Comparison of ENCODE assay signal across 24 cellular contexts in genomic region chr2:165687376-165687775, GRCh38.
"Had no signal": no experiment of that assay in that cellular context is flagged by ENCODE, and none has a peak within 500 bp of the region (broad histone marks: within the 10 kb centered on the region; RNA-seq: fewer than 3 reads in every experiment).

No MANE protein-coding gene starts in this region.

- H3K9ac ChIP-seq: SK-N-SH had no signal

- H3K4me3 ChIP-seq: Peyer's patch, SJCRH30 had no signal

- H3K36me3 ChIP-seq: Peyer's patch, SJCRH30, WERI-Rb-1 had no signal

- H3K4me1 Mint-ChIP-seq: activated CD4-positive, alpha-beta memory T cell treated with anti-CD3 and anti-CD28 coated beads, Interleukin-2, amount 10 ng/mL, durations not matched to agents 7 days and 5 days; activated CD4-positive, alpha-beta T cell treated with anti-CD3 and anti-CD28 coated beads for 36 hours; activated naive CD4-positive, alpha-beta T cell treated with anti-CD3 and anti-CD28 coated beads, Interleukin-2, amount 10 ng/mL, durations not matched to agents 7 days and 5 days; activated naive CD8-positive, alpha-beta T cell treated with anti-CD3 and anti-CD28 coated beads for 36 hours had no signal

- H3K27me3 ChIP-seq: Peyer's patch, SJCRH30 had no signal

- H3K27ac ChIP-seq: Peyer's patch, RWPE1, SJCRH30, WERI-Rb-1 had no signal

- H3K9me3 ChIP-seq: Peyer's patch, SJCRH30, SK-N-SH had no signal

- H3K4me2 ChIP-seq: SK-N-SH had no signal

- H3K4me1 ChIP-seq: Peyer's patch had no signal

- H3K9me3 Mint-ChIP-seq: activated CD4-positive, alpha-beta memory T cell treated with anti-CD3 and anti-CD28 coated beads, Interleukin-2, amount 10 ng/mL, durations not matched to agents 7 days and 5 days; activated naive CD4-positive, alpha-beta T cell treated with anti-CD3 and anti-CD28 coated beads, Interleukin-2, amount 10 ng/mL, durations not matched to agents 7 days and 5 days; activated naive CD8-positive, alpha-beta T cell treated with anti-CD3 and anti-CD28 coated beads for 36 hours; activated T-helper 2 cell treated with anti-CD3 and anti-CD28 coated beads, Interferon-gamma antibody, Interleukin-2, Interleukin-4, amounts not matched to agents 10 μg/mL and 5 μg/mL and 100 μg/mL, durations not matched to agents 14 hours and 24 hours and 36 hours had no signal

- DNase-seq: activated CD4-positive, alpha-beta memory T cell treated with anti-CD3 and anti-CD28 coated beads, Interleukin-2, amount 10 ng/mL, durations not matched to agents 7 days and 5 days; activated CD4-positive, alpha-beta T cell treated with anti-CD3 and anti-CD28 coated beads for 36 hours; activated CD4-positive, alpha-beta T cell treated with anti-CD3 and anti-CD28 coated beads, Interleukin-2, amount 50 U/mL, for 1 hour; activated gamma-delta T cell treated with Interleukin-2 at 50 U/mL for 16 hours; activated naive CD4-positive, alpha-beta T cell treated with anti-CD3 and anti-CD28 coated beads, Interleukin-2, amount 10 ng/mL, durations not matched to agents 7 days and 5 days; activated naive CD8-positive, alpha-beta T cell treated with anti-CD3 and anti-CD28 coated beads for 36 hours; activated T-cell treated with anti-CD3 and anti-CD28 coated beads for 4 hours; activated T-cell treated with anti-CD3 and anti-CD28 coated beads, Interleukin-2, amount 50 U/mL, for 48 hours; KG1; NCI-H1092; NCI-H1417; NCI-H1930; NCI-H2171 treated with DMSO at 0.1 percent for 48 hours; NCI-H226; NCI-H526; NCI-H82; Peyer's patch; Right ventricle myocardium superior; SJCRH30; SK-N-SH; T-helper 1 cell; WERI-Rb-1 had no signal

- H3K36me3 Mint-ChIP-seq: activated naive CD4-positive, alpha-beta T cell treated with anti-CD3 and anti-CD28 coated beads, Interleukin-2, amount 10 ng/mL, durations not matched to agents 7 days and 5 days; activated naive CD8-positive, alpha-beta T cell treated with anti-CD3 and anti-CD28 coated beads for 36 hours had no signal

- H3K27ac Mint-ChIP-seq: activated CD4-positive, alpha-beta memory T cell treated with anti-CD3 and anti-CD28 coated beads, Interleukin-2, amount 10 ng/mL, durations not matched to agents 7 days and 5 days; activated CD4-positive, alpha-beta T cell treated with anti-CD3 and anti-CD28 coated beads for 36 hours; activated naive CD4-positive, alpha-beta T cell treated with anti-CD3 and anti-CD28 coated beads, Interleukin-2, amount 10 ng/mL, durations not matched to agents 7 days and 5 days; activated naive CD8-positive, alpha-beta T cell treated with anti-CD3 and anti-CD28 coated beads for 36 hours; activated T-helper 2 cell treated with anti-CD3 and anti-CD28 coated beads, Interferon-gamma antibody, Interleukin-2, Interleukin-4, amounts not matched to agents 10 μg/mL and 5 μg/mL and 100 μg/mL, durations not matched to agents 14 hours and 24 hours and 36 hours had no signal

- H3K4me3 Mint-ChIP-seq: activated CD4-positive, alpha-beta memory T cell treated with anti-CD3 and anti-CD28 coated beads, Interleukin-2, amount 10 ng/mL, durations not matched to agents 7 days and 5 days; activated CD4-positive, alpha-beta T cell treated with anti-CD3 and anti-CD28 coated beads for 36 hours; activated naive CD4-positive, alpha-beta T cell treated with anti-CD3 and anti-CD28 coated beads, Interleukin-2, amount 10 ng/mL, durations not matched to agents 7 days and 5 days; activated naive CD8-positive, alpha-beta T cell treated with anti-CD3 and anti-CD28 coated beads for 36 hours had no signal
